1 cellular context compared by ENCODE assay signal in genomic region chr18:6377473-6377872, GRCh38. TPM values are rescaled to one million over a fixed set of nuclear protein-coding genes. Genes with fewer than 3 reads are reported as not detected.
"Had no signal": no experiment of that assay in that cellular context is flagged by ENCODE, and none has a peak within 500 bp of the region (broad histone marks: within the 10 kb centered on the region; RNA-seq: fewer than 3 reads in every experiment).

No MANE protein-coding gene starts in this region.

RNA-seq across cellular contexts. Expression of gene L3MBTL4, which starts 37.2 kb away (rescaled TPM):
- total RNA-seq: HT-29 had no signal
